Comparison of ENCODE assay signal across 29 cellular contexts in genomic region chr2:70527447-70528080, GRCh38. TPM values are rescaled to one million over a fixed set of nuclear protein-coding genes. Genes with fewer than 3 reads are reported as not detected.
DNase-seq lines count a peak whose midpoint lies in the region; ATAC-seq and TF ChIP-seq lines count a peak whose summit lies in the region.
"Had no signal": no experiment of that assay in that cellular context is flagged by ENCODE, and none has a peak within 500 bp of the region (broad histone marks: within the 10 kb centered on the region; RNA-seq: fewer than 3 reads in every experiment).

No MANE protein-coding gene starts in this region.

- H3K9me3 ChIP-seq in body of pancreas, result no peaks in the 10 kb centered on the region
- H3K9me3 ChIP-seq in mesenchymal stem cell (ENCODE audit: control insufficient read depth, low read length), result peaks cover 5% of the 10 kb centered on the region
- H3K9me3 ChIP-seq: neutrophil, SK-N-SH had no signal

- H2AK5ac ChIP-seq in mesenchymal stem cell (ENCODE audit: low read length, severe bottlenecking), result no peak overlapping the region

- H3K9me3 Mint-ChIP-seq in HFFc6, result no peaks in the 10 kb centered on the region
- peaks cover 5% of the 10 kb centered on the region for H3K9me3 Mint-ChIP-seq in activated naive CD8-positive, alpha-beta T cell treated with anti-CD3 and anti-CD28 coated beads, Interleukin-2, amount 50 U/mL, for 24 hours
- H3K9me3 Mint-ChIP-seq: effector memory CD8-positive, alpha-beta T cell; type B pancreatic cell had no signal

- no peaks in the 10 kb centered on the region for H3K36me3 ChIP-seq in body of pancreas (replicated peaks in 1 of 2; ENCODE audit: insufficient read depth in 1 of 2, low read depth in 2 of 2)
- H3K36me3 ChIP-seq in mesenchymal stem cell (ENCODE audit: control insufficient read depth in 1 of 2, insufficient read depth in 2 of 2, low read depth in 1 of 2, low read length in 2 of 2), result no peaks in the 10 kb centered on the region
- H3K36me3 ChIP-seq in brain microvascular endothelial cell (replicated peaks), result no peaks in the 10 kb centered on the region
- H3K36me3 ChIP-seq: neutrophil had no signal

- no peak overlapping the region for H3K18ac ChIP-seq in mesenchymal stem cell (ENCODE audit: low read depth in 1 of 2, low read length in 2 of 2)

- H3K4ac ChIP-seq in mesenchymal stem cell (ENCODE audit: low read depth in 1 of 2, low read length in 2 of 2), result no peak overlapping the region

- no peak overlapping the region for H3K23ac ChIP-seq in mesenchymal stem cell (ENCODE audit: low read length in 2 of 2)

- DNase-seq in CD1c-positive myeloid dendritic cell (ENCODE audit: extremely low spot score) (peak; percentile 20), HFFc6 (peak; percentile 12), body of pancreas (no peak), mesenchymal stem cell (no peak), brain microvascular endothelial cell (no peak)
- DNase-seq in activated naive CD8-positive, alpha-beta T cell treated with anti-CD3 and anti-CD28 coated beads, Interleukin-2, amount 50 U/mL, for 24 hours, result no peak
- no peak for DNase-seq in stimulated activated CD4-positive, alpha-beta T cell treated with anti-CD3 and anti-CD28 coated beads, Interleukin-1b, Interleukin-23, amount 100 ng/mL, for 48 hours
- DNase-seq: activated CD4-positive, alpha-beta T cell treated with anti-CD3 and anti-CD28 coated beads for 4 hours; activated CD8-positive, alpha-beta memory T cell treated with anti-CD3 and anti-CD28 coated beads for 24 hours; activated naive CD4-positive, alpha-beta T cell treated with Interleukin-2 at 50 U/mL for 16 hours; activated T-cell treated with anti-CD3 and anti-CD28 coated beads, Interleukin-2, amount 50 U/mL, for 1 hour; COR-L47; DND-41; effector memory CD8-positive, alpha-beta T cell; kidney; NCI-H1694; NCI-H2171; NCI-H526; RPMI8226; SK-N-SH; T-helper 17 cell had no signal

- H3K4me3 Mint-ChIP-seq in HFFc6, result no peak overlapping the region
- no peak overlapping the region for H3K4me3 Mint-ChIP-seq in activated naive CD8-positive, alpha-beta T cell treated with anti-CD3 and anti-CD28 coated beads, Interleukin-2, amount 50 U/mL, for 24 hours
- H3K4me3 Mint-ChIP-seq: B cell; effector memory CD8-positive, alpha-beta T cell; T-helper 17 cell; type B pancreatic cell had no signal

- intact Hi-C loops in body of pancreas (cut with DNase I), result no loop called here

- no peak for ATAC-seq in body of pancreas
- ATAC-seq in HG02759 (IDR thresholded peaks at IDR 0.05; ENCODE audit: unreplicated experiment), result no peak
- ATAC-seq in activated naive CD8-positive, alpha-beta T cell treated with anti-CD3 and anti-CD28 coated beads, Interleukin-2, amount 50 U/mL, for 24 hours, result no peak
- ATAC-seq: effector memory CD8-positive, alpha-beta T cell; HepG2; T-helper 17 cell had no signal

- no peak overlapping the region for H3K9ac ChIP-seq in mesenchymal stem cell (ENCODE audit: low read length)
- H3K9ac ChIP-seq: SK-N-SH had no signal

- H3K27me3 Mint-ChIP-seq in HFFc6 (ENCODE audit: insufficient read depth), result peaks cover 9% of the 10 kb centered on the region
- no peaks in the 10 kb centered on the region for H3K27me3 Mint-ChIP-seq in activated naive CD8-positive, alpha-beta T cell treated with anti-CD3 and anti-CD28 coated beads, Interleukin-2, amount 50 U/mL, for 24 hours
- H3K27me3 Mint-ChIP-seq: effector memory CD8-positive, alpha-beta T cell had no signal

- H3K4me2 ChIP-seq in mesenchymal stem cell (ENCODE audit: low read length, poor library complexity, severe bottlenecking), result no peak overlapping the region
- H3K4me2 ChIP-seq: SK-N-SH had no signal

- H3K27me3 ChIP-seq in body of pancreas, result no peaks in the 10 kb centered on the region
- H3K27me3 ChIP-seq in mesenchymal stem cell (ENCODE audit: control insufficient read depth in 1 of 2, insufficient read depth in 1 of 2, low read length in 2 of 2), result no peaks in the 10 kb centered on the region
- H3K27me3 ChIP-seq in brain microvascular endothelial cell (replicated peaks), result no peaks in the 10 kb centered on the region
- H3K27me3 ChIP-seq: neutrophil had no signal

- WGBS in body of pancreas, 2 donors, result 34 to 57% methylated on average over 4 of the region's 4 CpGs
- 66% methylated on average over 3 of the region's 4 CpGs for WGBS in mesenchymal stem cell

- peak overlapping the region in 3 of 4 donors; percentile 19 to 80 (median 74) for H3K27ac ChIP-seq in body of pancreas
- peak overlapping the region; percentile 69 for H3K27ac ChIP-seq in mesenchymal stem cell (ENCODE audit: low read length, poor library complexity, severe bottlenecking)
- H3K27ac ChIP-seq in brain microvascular endothelial cell, result no peak overlapping the region
- H3K27ac ChIP-seq: coronary artery, HL-60 had no signal

- H3K14ac ChIP-seq in mesenchymal stem cell (ENCODE audit: low read length in 2 of 2), result no peak overlapping the region

- H2AFZ ChIP-seq in mesenchymal stem cell (ENCODE audit: low read depth, low read length), result no peak overlapping the region

- no peaks in the 10 kb centered on the region for H3K36me3 Mint-ChIP-seq in HFFc6 (ENCODE audit: low read depth)
- H3K36me3 Mint-ChIP-seq in activated naive CD8-positive, alpha-beta T cell treated with anti-CD3 and anti-CD28 coated beads, Interleukin-2, amount 50 U/mL, for 24 hours (ENCODE audit: low read depth), result no peaks in the 10 kb centered on the region
- H3K36me3 Mint-ChIP-seq: type B pancreatic cell had no signal

- no peak overlapping the region for H2BK12ac ChIP-seq in mesenchymal stem cell (ENCODE audit: low read length in 2 of 2)

- no peaks in the 10 kb centered on the region for H3K79me1 ChIP-seq in mesenchymal stem cell (replicated peaks; ENCODE audit: low read length, poor library complexity, severe bottlenecking)

- no peak overlapping the region for H4K8ac ChIP-seq in mesenchymal stem cell (ENCODE audit: low read length)

- TF ChIP-seq CTCF in HFFc6 (IDR thresholded peaks at IDR 0.05) (no peak), body of pancreas (IDR thresholded peaks at IDR 0.05) (no peak), brain microvascular endothelial cell (IDR thresholded peaks at IDR 0.05; ENCODE audit: low read depth, low read length, missing control alignments) (no peak)

- H3K4me3 ChIP-seq in body of pancreas, result no peak overlapping the region
- no peak overlapping the region for H3K4me3 ChIP-seq in mesenchymal stem cell (ENCODE audit: insufficient read depth in 1 of 2, low read depth in 1 of 2, low read length in 2 of 2)
- no peak overlapping the region for H3K4me3 ChIP-seq in brain microvascular endothelial cell (ENCODE audit: low read depth, low read length)
- H3K4me3 ChIP-seq: coronary artery had no signal

- TF ChIP-seq POLR2A in body of pancreas (IDR thresholded peaks at IDR 0.05), result peak in 1 of 3 donors; percentile 15

- in situ Hi-C loops in brain microvascular endothelial cell (cut with HindIII; ENCODE audit: low pct_ligation_motif_present, low sequenced_read_pairs), result no loop called here

- no peak overlapping the region for H4K91ac ChIP-seq in mesenchymal stem cell (ENCODE audit: low read length)

- no peak overlapping the region for H2BK120ac ChIP-seq in mesenchymal stem cell (ENCODE audit: low read depth, low read length)

- H3K27ac Mint-ChIP-seq in HFFc6, result no peak overlapping the region
- no peak overlapping the region for H3K27ac Mint-ChIP-seq in activated naive CD8-positive, alpha-beta T cell treated with anti-CD3 and anti-CD28 coated beads, Interleukin-2, amount 50 U/mL, for 24 hours
- H3K27ac Mint-ChIP-seq: B cell; effector memory CD8-positive, alpha-beta T cell; T-helper 17 cell; type B pancreatic cell had no signal

- H3K4me1 ChIP-seq in body of pancreas, result peaks cover 59% of the 10 kb centered on the region
- peaks cover 22% of the 10 kb centered on the region for H3K4me1 ChIP-seq in mesenchymal stem cell (ENCODE audit: control insufficient read depth, insufficient read depth, low read depth, low read length)

- peaks cover 21% of the 10 kb centered on the region for H3K4me1 Mint-ChIP-seq in HFFc6 (ENCODE audit: low read depth)
- peaks cover 21% of the 10 kb centered on the region for H3K4me1 Mint-ChIP-seq in activated naive CD8-positive, alpha-beta T cell treated with anti-CD3 and anti-CD28 coated beads, Interleukin-2, amount 50 U/mL, for 24 hours

- no peak overlapping the region for H2BK5ac ChIP-seq in mesenchymal stem cell (ENCODE audit: low read depth, low read length, poor library complexity, severe bottlenecking)

- H2BK15ac ChIP-seq in mesenchymal stem cell (ENCODE audit: low read depth, poor library complexity, severe bottlenecking), result no peak overlapping the region

RNA-seq across cellular contexts. Expression of gene TGFA, which starts 26.1 kb away (rescaled TPM):
- total RNA-seq in HFFc6 (2021; fragmentation: NEBNext Ultra II Directional; extraction: Animal tissue kit (Norgen Biotek cat#: 25700)), result under 1 TPM in 3 of 6 experiments, not detected in 3; 0.05 to 0.38 (median 0.26) TPM
- 10 to 100 TPM; 13.5 to 18.5 TPM for total RNA-seq in body of pancreas
- not detected for polyA plus RNA-seq in mesenchymal stem cell (2013, experiment 1 of 2)
- polyA plus RNA-seq in mesenchymal stem cell (2013, experiment 2 of 2), result not detected
- total RNA-seq: B cell, LHCN-M2 had no signal
- polyA plus RNA-seq: SK-N-SH had no signal

Comparison
In these comparisons a context has a peak if more than half of its experiments do, and no peak if none do; other contexts are left out.
1. DNase-seq: peak in CD1c-positive myeloid dendritic cell (single experiment) and HFFc6 (single experiment); none in body of pancreas (0 of 4), mesenchymal stem cell (single experiment), activated naive CD8-positive, alpha-beta T cell treated with anti-CD3 and anti-CD28 coated beads, Interleukin-2, amount 50 U/mL, for 24 hours (single experiment), brain microvascular endothelial cell (single experiment) and stimulated activated CD4-positive, alpha-beta T cell treated with anti-CD3 and anti-CD28 coated beads, Interleukin-1b, Interleukin-23, amount 100 ng/mL, for 48 hours (single experiment).
2. RNA of gene TGFA, which starts 26.1 kb away (total RNA-seq): 13.5 to 18.5 TPM in body of pancreas; 0.05 to 0.38 TPM in HFFc6; every median in the first group is over 10 times any median in the second.